1 cellular context compared by ENCODE assay signal in the genomic region with DNA sequence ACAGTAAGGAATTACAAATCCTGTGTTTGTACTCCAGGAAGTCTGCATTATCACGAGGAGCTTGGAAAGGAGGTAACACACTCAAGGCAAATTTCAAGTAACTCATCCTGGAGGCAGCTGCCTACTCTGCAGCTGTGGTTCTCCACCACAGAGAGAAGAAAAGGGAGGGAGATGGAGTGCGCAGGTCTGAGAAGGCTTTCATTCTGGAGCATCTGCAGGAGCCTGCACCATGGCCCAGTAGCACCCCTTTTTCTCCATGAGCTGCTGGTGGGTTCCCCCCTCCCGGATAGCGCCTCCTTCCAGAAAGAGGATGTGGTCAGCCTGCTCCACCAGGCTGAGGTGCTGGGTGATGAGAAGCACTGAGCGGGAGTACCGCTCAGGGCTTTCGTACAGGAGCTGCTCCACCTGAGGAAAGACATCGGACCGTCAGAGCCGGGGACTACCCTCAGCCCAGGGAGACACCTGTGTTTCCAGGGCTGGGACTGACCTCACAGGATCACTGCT.
TF ChIP-seq lines count a peak whose summit lies in the region.

No MANE protein-coding gene starts in this region.

TF ChIP-seq in K562, 482 proteins besides CTCF, POLR2A, EP300 and RAD21:
- peak; percentile 47; the same call in 1 of the 2 replicates for TF ChIP-seq SPI1 (IDR thresholded peaks at IDR 0.05; ENCODE audit: borderline replicate concordance, low read depth, low read length)
- TF ChIP-seq CXXC5 (CRISPR knock-in tag; IDR thresholded peaks at IDR 0.05): no peak
- TF ChIP-seq, protein P1, sequence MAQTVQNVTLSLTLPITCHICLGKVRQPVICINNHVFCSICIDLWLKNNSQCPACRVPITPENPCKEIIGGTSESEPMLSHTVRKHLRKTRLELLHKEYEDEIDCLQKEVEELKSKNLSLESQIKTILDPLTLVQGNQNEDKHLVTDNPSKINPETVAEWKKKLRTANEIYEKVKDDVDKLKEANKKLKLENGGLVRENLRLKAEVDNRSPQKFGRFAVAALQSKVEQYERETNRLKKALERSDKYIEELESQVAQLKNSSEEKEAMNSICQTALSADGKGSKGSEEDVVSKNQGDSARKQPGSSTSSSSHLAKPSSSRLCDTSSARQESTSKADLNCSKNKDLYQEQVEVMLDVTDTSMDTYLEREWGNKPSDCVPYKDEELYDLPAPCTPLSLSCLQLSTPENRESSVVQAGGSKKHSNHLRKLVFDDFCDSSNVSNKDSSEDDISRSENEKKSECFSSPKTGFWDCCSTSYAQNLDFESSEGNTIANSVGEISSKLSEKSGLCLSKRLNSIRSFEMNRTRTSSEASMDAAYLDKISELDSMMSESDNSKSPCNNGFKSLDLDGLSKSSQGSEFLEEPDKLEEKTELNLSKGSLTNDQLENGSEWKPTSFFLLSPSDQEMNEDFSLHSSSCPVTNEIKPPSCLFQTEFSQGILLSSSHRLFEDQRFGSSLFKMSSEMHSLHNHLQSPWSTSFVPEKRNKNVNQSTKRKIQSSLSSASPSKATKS (CRISPR knock-in tag; IDR thresholded peaks at IDR 0.05): no peak
- peak; percentile 57; the same call in 1 of the 2 replicates for TF ChIP-seq ZBTB33 (CRISPR knock-in tag; IDR thresholded peaks at IDR 0.05)
- TF ChIP-seq HOXB6 (CRISPR knock-in tag; IDR thresholded peaks at IDR 0.05; ENCODE audit: borderline replicate concordance): no peak
